20 cellular contexts compared by ENCODE assay signal in genomic region chr10:2929859-2930258, GRCh38.
"Had no signal": no experiment of that assay in that cellular context is flagged by ENCODE, and none has a peak within 500 bp of the region (broad histone marks: within the 10 kb centered on the region; RNA-seq: fewer than 3 reads in every experiment).

No MANE protein-coding gene starts in this region.

- H3K9ac ChIP-seq: SK-N-SH had no signal

- DNase-seq: KBM-7, MV-4-11, NCI-H1048, NCI-H1105, NCI-H1417, NCI-H1436 treated with DMSO at 0.1 percent for 48 hours, NCI-H1694, NCI-H187 treated with DMSO at 0.1 percent for 48 hours, NCI-H2029 treated with DMSO at 0.1 percent for 48 hours, NCI-H2171, NCI-H226, NCI-H446, NCI-H510A, NCI-H524 treated with DMSO at 0.1 percent for 48 hours, NCI-H69, NCI-H774, Right ventricle myocardium superior, RPMI8226, SK-N-SH, SW 1271 had no signal

- H3K9me3 ChIP-seq: SK-N-SH had no signal

- H3K4me2 ChIP-seq: SK-N-SH had no signal
